10 cellular contexts compared by ENCODE assay signal in the genomic region with DNA sequence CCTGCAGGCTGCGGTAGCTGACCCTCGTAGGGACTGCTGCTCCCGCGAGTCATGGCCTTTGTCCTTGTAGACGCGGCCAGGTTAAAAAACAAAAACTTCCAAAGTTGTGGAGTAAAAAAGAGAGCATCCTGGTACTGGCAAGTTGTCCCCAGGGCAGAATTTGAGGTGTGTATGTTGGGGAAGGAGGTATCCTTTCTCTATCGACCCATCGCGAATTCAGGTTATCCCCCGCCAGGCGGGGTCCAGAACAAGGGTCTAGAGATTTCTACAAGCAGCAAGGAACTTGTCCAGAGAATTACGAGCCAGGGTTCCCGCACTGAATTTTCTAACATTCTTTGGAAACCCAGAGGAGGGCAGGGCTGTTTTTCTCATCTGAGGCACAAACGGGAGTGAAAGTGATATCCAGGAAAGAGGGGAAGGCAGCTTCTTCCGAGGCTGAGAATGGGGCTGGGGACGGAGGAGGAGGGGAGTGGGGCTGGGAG. TPM values are rescaled to one million over a fixed set of nuclear protein-coding genes. Genes with fewer than 3 reads are reported as not detected.
DNase-seq lines count a peak whose midpoint lies in the region; TF ChIP-seq lines count a peak whose summit lies in the region.
"Had no signal": no experiment of that assay in that cellular context is flagged by ENCODE, and none has a peak within 500 bp of the region (broad histone marks: within the 10 kb centered on the region; RNA-seq: fewer than 3 reads in every experiment).

No MANE protein-coding gene starts in this region.

- H3K27ac Mint-ChIP-seq in endodermal cell (peak overlapping the region; percentile 94), neural crest cell (ENCODE audit: unreplicated experiment) (no peak overlapping the region)
- H3K27ac Mint-ChIP-seq: activated CD4-positive, alpha-beta memory T cell treated with anti-CD3 and anti-CD28 coated beads for 36 hours; CD14-positive monocyte had no signal

- H3K4me1 ChIP-seq in endodermal cell (ENCODE audit: control insufficient read depth, insufficient read depth, low read length) = peaks cover 8% of the 10 kb centered on the region

- TF ChIP-seq CTCF in 22Rv1 (IDR thresholded peaks at IDR 0.05) (no peak), endodermal cell (conservative IDR thresholded peaks at IDR 0.05) (no peak), neural crest cell (conservative IDR thresholded peaks at IDR 0.05) (no peak), GM20000 (IDR thresholded peaks at IDR 0.05; ENCODE audit: extremely low read depth, missing control alignments) (no peak)

- no peak overlapping the region for H3K9ac ChIP-seq in endodermal cell (ENCODE audit: extremely low read depth, low read length, poor library complexity, severe bottlenecking)

- H3K27me3 Mint-ChIP-seq in endodermal cell (ENCODE audit: insufficient read depth) (peaks cover 92% of the 10 kb centered on the region), neural crest cell (ENCODE audit: low read depth) (peaks cover 98% of the 10 kb centered on the region)

- H3K36me3 Mint-ChIP-seq in endodermal cell (ENCODE audit: low read depth) (peaks cover 17% of the 10 kb centered on the region), neural crest cell (ENCODE audit: low read depth) (no peaks in the 10 kb centered on the region)
- H3K36me3 Mint-ChIP-seq: activated CD4-positive, alpha-beta memory T cell treated with anti-CD3 and anti-CD28 coated beads for 36 hours had no signal

- 8 to 9% methylated on average over 6 to 16 of the region's 16 CpGs for WGBS in endodermal cell (ENCODE audit: insufficient coverage in 1 of 2, insufficient read length in 1 of 2), 2 experiments

- H3K9me3 Mint-ChIP-seq in endodermal cell (no peaks in the 10 kb centered on the region), neural crest cell (no peaks in the 10 kb centered on the region)
- H3K9me3 Mint-ChIP-seq: activated CD4-positive, alpha-beta memory T cell treated with anti-CD3 and anti-CD28 coated beads for 36 hours had no signal

- no peaks in the 10 kb centered on the region for H3K9me3 ChIP-seq in endodermal cell (ENCODE audit: control insufficient read depth, low read length)

- peaks cover 89% of the 10 kb centered on the region for H3K27me3 ChIP-seq in endodermal cell (ENCODE audit: control insufficient read depth, insufficient read depth, low read length, poor library complexity, severe bottlenecking)

- H3K4me3 ChIP-seq in endodermal cell (ENCODE audit: low read length) = peak overlapping the region; percentile 76

- peak overlapping the region; percentile 61 for H3K4me3 Mint-ChIP-seq in endodermal cell
- peak overlapping the region; percentile 79 for H3K4me3 Mint-ChIP-seq in neural crest cell
- H3K4me3 Mint-ChIP-seq: activated CD4-positive, alpha-beta memory T cell treated with anti-CD3 and anti-CD28 coated beads for 36 hours had no signal

- no peaks in the 10 kb centered on the region for H3K36me3 ChIP-seq in endodermal cell (ENCODE audit: control insufficient read depth, insufficient read depth, low read length)

- peaks cover 55% of the 10 kb centered on the region for H3K4me1 Mint-ChIP-seq in endodermal cell
- H3K4me1 Mint-ChIP-seq in neural crest cell = peaks cover 26% of the 10 kb centered on the region

- DNase-seq in HuH-7 (ENCODE audit: low spot score) (peak; percentile 32), endodermal cell (no peak), neural crest cell (ENCODE audit: low read depth, low spot score) (no peak), GM20000 (ENCODE audit: low spot score) (no peak), activated T-cell treated with anti-CD3 and anti-CD28 coated beads for 4 hours (no peak), SHP77 treated with DMSO at 0.1 percent for 48 hours (lab: John Stamatoyannopoulos, UW) (no peak), HuH-7.5 (ENCODE audit: low spot score) (no peak)

- H3K27ac ChIP-seq in 22Rv1 (peak overlapping the region; percentile 99), endodermal cell (ENCODE audit: low read depth, low read length) (no peak overlapping the region)

RNA-seq across cellular contexts. Expression of gene TBX3, which starts 16.3 kb away (rescaled TPM):
- total RNA-seq in endodermal cell = 10 to 100 TPM; 80.8 to 88.1 TPM
- 5.5 TPM for polyA plus RNA-seq in endodermal cell (2013, experiment 1 of 2)
- polyA plus RNA-seq in endodermal cell (2013, experiment 2 of 2) = 5.9 TPM
- total RNA-seq in neural crest cell = 0.91 and 0.96 TPM in 2 replicates
- total RNA-seq: activated CD4-positive, alpha-beta memory T cell treated with anti-CD3 and anti-CD28 coated beads for 36 hours had no signal

Comparison
In these comparisons a context has a peak if more than half of its experiments do, and no peak if none do; other contexts are left out.
1. RNA of gene TBX3, which starts 16.3 kb away (total RNA-seq): 80.8 to 88.1 TPM in endodermal cell; 0.91 to 0.96 TPM in neural crest cell; every median in the first group is over 10 times any median in the second.